ENCODE assay signal across 29 cellular contexts in the genomic region with DNA sequence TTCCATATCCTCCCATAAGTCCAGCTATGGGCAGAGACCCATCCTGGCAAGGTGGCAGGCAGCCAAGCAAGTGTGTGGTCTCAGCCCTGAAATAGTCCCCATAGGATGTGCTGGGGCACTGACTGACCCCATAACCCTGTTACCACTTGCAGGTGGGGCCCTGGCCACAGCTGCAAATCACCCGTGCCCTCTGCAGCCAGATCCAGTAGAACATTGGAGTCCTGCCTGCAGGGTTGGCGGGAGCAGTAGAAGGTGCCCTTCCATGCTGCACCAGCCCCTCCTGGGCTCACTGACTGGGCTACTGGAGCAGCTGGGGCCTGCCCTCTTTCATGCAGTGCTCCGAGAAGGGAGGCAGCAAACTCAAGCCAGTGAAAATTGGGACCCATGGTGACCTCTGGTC.
DNase-seq lines count a peak whose midpoint lies in the region; ATAC-seq and TF ChIP-seq lines count a peak whose summit lies in the region.
"Had no signal": no experiment of that assay in that cellular context is flagged by ENCODE, and none has a peak within 500 bp of the region (broad histone marks: within the 10 kb centered on the region; RNA-seq: fewer than 3 reads in every experiment).

No MANE protein-coding gene starts in this region.

- peak overlapping the region; percentile 38 for H3K27ac Mint-ChIP-seq in activated naive CD4-positive, alpha-beta T cell treated with anti-CD3 and anti-CD28 coated beads, Interleukin-2, amount 10 ng/mL, durations not matched to agents 7 days and 5 days
- H3K27ac Mint-ChIP-seq in neural progenitor cell (peak overlapping the region; percentile 88), type B pancreatic cell (peak overlapping the region; percentile 82)
- H3K27ac Mint-ChIP-seq: activated naive CD4-positive, alpha-beta T cell treated with anti-CD3 and anti-CD28 coated beads, Interleukin-2, amount 50 U/mL, for 24 hours; activated T-helper 17 cell treated with anti-CD3 and anti-CD28 coated beads, Interleukin-2, amount 50 U/mL, for 72 hours; nephron progenitor cell; T-cell had no signal

- no peak overlapping the region for H3K4me3 Mint-ChIP-seq in activated naive CD4-positive, alpha-beta T cell treated with anti-CD3 and anti-CD28 coated beads, Interleukin-2, amount 10 ng/mL, durations not matched to agents 7 days and 5 days
- H3K4me3 Mint-ChIP-seq in neural progenitor cell: no peak overlapping the region
- no peak overlapping the region for H3K4me3 Mint-ChIP-seq in type B pancreatic cell
- H3K4me3 Mint-ChIP-seq: activated naive CD4-positive, alpha-beta T cell treated with anti-CD3 and anti-CD28 coated beads, Interleukin-2, amount 50 U/mL, for 24 hours; activated T-helper 17 cell treated with anti-CD3 and anti-CD28 coated beads, Interleukin-2, amount 50 U/mL, for 72 hours; CD4-positive, CD25-positive, alpha-beta regulatory T cell; nephron progenitor cell; T-cell had no signal

- peaks cover 16 to 71% (median 49%) of the 10 kb centered on the region in 9 donors for H3K4me1 ChIP-seq in heart right ventricle
- H3K4me1 ChIP-seq in neural progenitor cell: peaks cover 3% of the 10 kb centered on the region

- H3K9me3 ChIP-seq in heart right ventricle: no peaks in the 10 kb centered on the region
- no peaks in the 10 kb centered on the region for H3K9me3 ChIP-seq in neural progenitor cell (ENCODE audit: low read depth)
- H3K9me3 ChIP-seq: pancreas, SJSA1, upper lobe of right lung had no signal

- H3K4me2 ChIP-seq in neural progenitor cell: no peak overlapping the region

- H3K27me3 ChIP-seq in heart right ventricle (no peaks in the 10 kb centered on the region), neural progenitor cell (no peaks in the 10 kb centered on the region)
- H3K27me3 ChIP-seq: foreskin keratinocyte, pancreas, SJSA1, upper lobe of right lung had no signal

- H3K36me3 ChIP-seq in heart right ventricle: peaks cover 0 to 93% (median 14%) of the 10 kb centered on the region in 9 donors
- no peaks in the 10 kb centered on the region for H3K36me3 ChIP-seq in neural progenitor cell

- H3K4me3 ChIP-seq in heart right ventricle (no peak overlapping the region), neural progenitor cell (no peak overlapping the region)
- H3K4me3 ChIP-seq: GM23248, lung, pancreas, SJSA1, upper lobe of right lung had no signal

- peak overlapping the region in 8 of 10 donors; percentile 35 to 82 (median 62) for H3K27ac ChIP-seq in heart right ventricle
- no peak overlapping the region for H3K27ac ChIP-seq in neural progenitor cell
- H3K27ac ChIP-seq: foreskin keratinocyte, GM23248, pancreas, SJSA1, upper lobe of right lung had no signal

- TF ChIP-seq CTCF in heart right ventricle (IDR thresholded peaks at IDR 0.05) (no peak), neural progenitor cell (IDR thresholded peaks at IDR 0.05) (no peak), type B pancreatic cell (conservative IDR thresholded peaks at IDR 0.05) (no peak)

- no peak overlapping the region for H3K9ac ChIP-seq in neural progenitor cell
- H3K9ac ChIP-seq: GM23248 had no signal

- H3K27me3 Mint-ChIP-seq in activated naive CD4-positive, alpha-beta T cell treated with anti-CD3 and anti-CD28 coated beads, Interleukin-2, amount 10 ng/mL, durations not matched to agents 7 days and 5 days: no peaks in the 10 kb centered on the region
- peaks cover 6% of the 10 kb centered on the region for H3K27me3 Mint-ChIP-seq in neural progenitor cell (ENCODE audit: insufficient read depth, low read depth)
- no peaks in the 10 kb centered on the region for H3K27me3 Mint-ChIP-seq in type B pancreatic cell
- H3K27me3 Mint-ChIP-seq: activated naive CD4-positive, alpha-beta T cell treated with anti-CD3 and anti-CD28 coated beads, Interleukin-2, amount 50 U/mL, for 24 hours; activated T-helper 17 cell treated with anti-CD3 and anti-CD28 coated beads, Interleukin-2, amount 50 U/mL, for 72 hours; CD4-positive, CD25-positive, alpha-beta regulatory T cell; T-cell had no signal

- H3K9me3 Mint-ChIP-seq in activated naive CD4-positive, alpha-beta T cell treated with anti-CD3 and anti-CD28 coated beads, Interleukin-2, amount 10 ng/mL, durations not matched to agents 7 days and 5 days: no peaks in the 10 kb centered on the region
- H3K9me3 Mint-ChIP-seq in neural progenitor cell (no peaks in the 10 kb centered on the region), type B pancreatic cell (no peaks in the 10 kb centered on the region)
- H3K9me3 Mint-ChIP-seq: activated naive CD4-positive, alpha-beta T cell treated with anti-CD3 and anti-CD28 coated beads, Interleukin-2, amount 50 U/mL, for 24 hours; activated T-helper 17 cell treated with anti-CD3 and anti-CD28 coated beads, Interleukin-2, amount 50 U/mL, for 72 hours; CD4-positive, CD25-positive, alpha-beta regulatory T cell; nephron progenitor cell; T-cell had no signal

- peak; percentile 52 to 88 (median 69) for ATAC-seq in heart right ventricle
- ATAC-seq: activated T-helper 17 cell treated with anti-CD3 and anti-CD28 coated beads, Interleukin-2, amount 50 U/mL, for 72 hours; esophagus mucosa; foreskin keratinocyte; Panc1; pancreas; T-cell had no signal

- H3F3A ChIP-seq in neural progenitor cell (ENCODE audit: low read depth): peaks cover 3% of the 10 kb centered on the region

- DNase-seq in activated naive CD4-positive, alpha-beta T cell treated with anti-CD3 and anti-CD28 coated beads, Interleukin-2, amount 10 ng/mL, durations not matched to agents 7 days and 5 days: no peak
- DNase-seq in activated naive CD4-positive, alpha-beta T cell treated with anti-CD3 and anti-CD28 coated beads, Interleukin-2, amount 50 U/mL, for 16 hours: no peak
- DNase-seq in heart right ventricle (peak; percentile 60 to 64), neural progenitor cell (ENCODE audit: low spot score) (no peak), type B pancreatic cell (ENCODE audit: extremely low spot score, unreplicated experiment) (no peak)
- DNase-seq in activated CD4-positive, alpha-beta T cell treated with anti-CD3 and anti-CD28 coated beads for 48 hours: no peak
- no peak for DNase-seq in effector CD8-positive, alpha-beta T cell (lab: John Stamatoyannopoulos, UW)
- no peak for DNase-seq in stimulated activated CD4-positive, alpha-beta T cell treated with anti-CD3 and anti-CD28 coated beads, Interleukin-4, amount 100 ng/mL, for 24 hours
- DNase-seq: 8988T; activated CD4-positive, alpha-beta T cell treated with anti-CD3 and anti-CD28 coated beads for 4 hours; amniotic stem cell; CD4-positive, CD25-positive, alpha-beta regulatory T cell; effector memory CD4-positive, alpha-beta T cell; foreskin keratinocyte; GM23248; Kasumi-1; kidney; NCI-H345; nephron progenitor cell; pancreas; T-cell; upper lobe of right lung; WERI-Rb-1 had no signal

- H3K4me1 Mint-ChIP-seq in activated naive CD4-positive, alpha-beta T cell treated with anti-CD3 and anti-CD28 coated beads, Interleukin-2, amount 10 ng/mL, durations not matched to agents 7 days and 5 days: peaks cover 10% of the 10 kb centered on the region
- H3K4me1 Mint-ChIP-seq in neural progenitor cell (peaks cover 60% of the 10 kb centered on the region), type B pancreatic cell (ENCODE audit: unreplicated experiment) (peaks cover 21% of the 10 kb centered on the region)
- H3K4me1 Mint-ChIP-seq: activated naive CD4-positive, alpha-beta T cell treated with anti-CD3 and anti-CD28 coated beads, Interleukin-2, amount 50 U/mL, for 24 hours; activated T-helper 17 cell treated with anti-CD3 and anti-CD28 coated beads, Interleukin-2, amount 50 U/mL, for 72 hours; CD4-positive, CD25-positive, alpha-beta regulatory T cell had no signal

- CTCF ChIA-PET in activated naive CD4-positive, alpha-beta T cell treated with anti-CD3 and anti-CD28 coated beads, Interleukin-2, amount 10 ng/mL, durations not matched to agents 7 days and 5 days (lab: Charles Lee): no interaction called here

- peaks cover 37% of the 10 kb centered on the region for H3K36me3 Mint-ChIP-seq in activated naive CD4-positive, alpha-beta T cell treated with anti-CD3 and anti-CD28 coated beads, Interleukin-2, amount 10 ng/mL, durations not matched to agents 7 days and 5 days
- H3K36me3 Mint-ChIP-seq in neural progenitor cell (peaks cover 8% of the 10 kb centered on the region), type B pancreatic cell (no peaks in the 10 kb centered on the region)

- H4K20me1 ChIP-seq in neural progenitor cell (ENCODE audit: low read depth): no peaks in the 10 kb centered on the region

- 48 to 64% methylated on average over 3 of the region's 3 CpGs for WGBS in heart right ventricle, 2 donors

- intact Hi-C loops in heart right ventricle (cut with DNase I): no loop called here

- H3K79me2 ChIP-seq in neural progenitor cell (ENCODE audit: low read depth): no peaks in the 10 kb centered on the region

- no peak overlapping the region for H2AFZ ChIP-seq in neural progenitor cell (replicated peaks)
- H2AFZ ChIP-seq: GM23248 had no signal

Comparison
In these comparisons a context has a peak if more than half of its experiments do, and no peak if none do; other contexts are left out.
1. DNase-seq: peak in heart right ventricle (2 of 2); none in activated naive CD4-positive, alpha-beta T cell treated with anti-CD3 and anti-CD28 coated beads, Interleukin-2, amount 10 ng/mL, durations not matched to agents 7 days and 5 days (single experiment), activated naive CD4-positive, alpha-beta T cell treated with anti-CD3 and anti-CD28 coated beads, Interleukin-2, amount 50 U/mL, for 16 hours (single experiment), neural progenitor cell (single experiment), type B pancreatic cell (single experiment), activated CD4-positive, alpha-beta T cell treated with anti-CD3 and anti-CD28 coated beads for 48 hours (single experiment), effector CD8-positive, alpha-beta T cell (single experiment) and stimulated activated CD4-positive, alpha-beta T cell treated with anti-CD3 and anti-CD28 coated beads, Interleukin-4, amount 100 ng/mL, for 24 hours (single experiment).
2. H3K27ac Mint-ChIP-seq: peak in every context shown above with its lines; median percentile 88 in neural progenitor cell; 82 in type B pancreatic cell; 38 in activated naive CD4-positive, alpha-beta T cell treated with anti-CD3 and anti-CD28 coated beads, Interleukin-2, amount 10 ng/mL, durations not matched to agents 7 days and 5 days.